8 cellular contexts compared by ENCODE assay signal in genomic region chr2:46915281-46915810, GRCh38. TPM values are rescaled to one million over a fixed set of nuclear protein-coding genes. Genes with fewer than 3 reads are reported as not detected.
DNase-seq lines count a peak whose midpoint lies in the region; ATAC-seq and TF ChIP-seq lines count a peak whose summit lies in the region.

Gene MCFD2 (minus strand): TSS chr2:46915806. CDS start chr2:46909171, 6,635 bp downstream.

- no peaks in the 10 kb centered on the region for H3K9me3 ChIP-seq in cardiac muscle cell (ENCODE audit: low read depth)

- H3K4me3 Mint-ChIP-seq in activated naive CD4-positive, alpha-beta T cell treated with anti-CD3 and anti-CD28 coated beads, Interleukin-2, amount 10 ng/mL, durations not matched to agents 7 days and 5 days, result peak within 1 kb of the TSS; percentile 82

- no peak for DNase-seq in activated naive CD4-positive, alpha-beta T cell treated with anti-CD3 and anti-CD28 coated beads, Interleukin-2, amount 10 ng/mL, durations not matched to agents 7 days and 5 days
- peak in 1 of 2 donors; percentile 49 for DNase-seq in cardiac muscle cell (ENCODE audit: low read depth in 1 of 2, low spot score in 1 of 2)
- peak; percentile 86 for DNase-seq in posterior vena cava (ENCODE audit: low spot score)
- no peak for DNase-seq in SW 1271 (lab: John Stamatoyannopoulos, UW)

- H3K27ac ChIP-seq in 22Rv1, result peak within 1 kb of the TSS; percentile 84
- H3K27ac ChIP-seq in cardiac muscle cell, result peak within 1 kb of the TSS; percentile 95

- intact Hi-C loops in posterior vena cava (cut with DNase I), result loop anchor here in 1 of 2 donors (10.0 kb wide), 1 partner anchor 409 kb away; no protein-coding TSS in a partner anchor

- H3K4me1 Mint-ChIP-seq in activated naive CD4-positive, alpha-beta T cell treated with anti-CD3 and anti-CD28 coated beads, Interleukin-2, amount 10 ng/mL, durations not matched to agents 7 days and 5 days, result peaks cover 57% of the 10 kb centered on the region

- H3K27me3 ChIP-seq in cardiac muscle cell, result no peaks in the 10 kb centered on the region

- no peaks in the 10 kb centered on the region for H3K27me3 Mint-ChIP-seq in activated naive CD4-positive, alpha-beta T cell treated with anti-CD3 and anti-CD28 coated beads, Interleukin-2, amount 10 ng/mL, durations not matched to agents 7 days and 5 days

- peak within 1 kb of the TSS; percentile 98 for H3K4me3 ChIP-seq in cardiac muscle cell

- peak within 1 kb of the TSS; percentile 83 for H3K27ac Mint-ChIP-seq in activated naive CD4-positive, alpha-beta T cell treated with anti-CD3 and anti-CD28 coated beads, Interleukin-2, amount 10 ng/mL, durations not matched to agents 7 days and 5 days

- CTCF ChIA-PET in activated naive CD4-positive, alpha-beta T cell treated with anti-CD3 and anti-CD28 coated beads, Interleukin-2, amount 10 ng/mL, durations not matched to agents 7 days and 5 days (lab: Charles Lee), result no interaction called here

- peaks cover 6% of the 10 kb centered on the region for H3K4me1 ChIP-seq in cardiac muscle cell (ENCODE audit: low read depth)

- TF ChIP-seq CTCF in 22Rv1 (IDR thresholded peaks at IDR 0.05) (no peak), cardiac muscle cell (IDR thresholded peaks at IDR 0.05; ENCODE audit: low read depth, low read length) (no peak)

- H3K36me3 Mint-ChIP-seq in activated naive CD4-positive, alpha-beta T cell treated with anti-CD3 and anti-CD28 coated beads, Interleukin-2, amount 10 ng/mL, durations not matched to agents 7 days and 5 days, result peaks cover 10% of the 10 kb centered on the region

- ATAC-seq in GM19035 (IDR thresholded peaks at IDR 0.05; ENCODE audit: unreplicated experiment), result peak; percentile 9
- peak; percentile 20 for ATAC-seq in HG03520 (IDR thresholded peaks at IDR 0.05; ENCODE audit: unreplicated experiment)
- ATAC-seq in GM18519 (IDR thresholded peaks at IDR 0.05; ENCODE audit: low FRiP score, unreplicated experiment), result no peak

- no peaks in the 10 kb centered on the region for H3K9me3 Mint-ChIP-seq in activated naive CD4-positive, alpha-beta T cell treated with anti-CD3 and anti-CD28 coated beads, Interleukin-2, amount 10 ng/mL, durations not matched to agents 7 days and 5 days

- no peaks in the 10 kb centered on the region for H3K36me3 ChIP-seq in cardiac muscle cell

RNA-seq across cellular contexts. Expression of gene MCFD2, which starts in this region (rescaled TPM):
- total RNA-seq in cardiac muscle cell (59.1 and 123 TPM in 2 replicates), posterior vena cava (100 to 1,000 TPM; 111 to 137 TPM)
- 64.2 and 69.7 TPM in 2 replicates for polyA plus RNA-seq in cardiac muscle cell
